ENCODE assay signal across 18 cellular contexts in genomic region chr15:85773916-85774315, GRCh38.
"Had no signal": no experiment of that assay in that cellular context is flagged by ENCODE, and none has a peak within 500 bp of the region (broad histone marks: within the 10 kb centered on the region; RNA-seq: fewer than 3 reads in every experiment).

No MANE protein-coding gene starts in this region.

- DNase-seq: colonic mucosa; dermis blood vessel endothelial cell; erythroblast; foreskin keratinocyte; head of caudate nucleus; left colon; mucosa of descending colon; naive thymus-derived CD8-positive, alpha-beta T cell; posterior cingulate gyrus; sigmoid colon; stimulated activated naive CD4-positive, alpha-beta T cell; stomach; uterus had no signal

- H3K4me1 ChIP-seq: colonic mucosa had no signal

- H3K4me3 ChIP-seq: colonic mucosa, hepatocyte, mucosa of descending colon, sigmoid colon, skin epidermis, stomach, uterus had no signal

- H3K36me3 ChIP-seq: colonic mucosa, neutrophil, uterus had no signal

- H3K9me3 ChIP-seq: colonic mucosa, mucosa of descending colon, neutrophil, sigmoid colon, stomach, uterus had no signal

- H3K27me3 ChIP-seq: colonic mucosa, foreskin keratinocyte, hepatocyte, sigmoid colon, stomach, uterus had no signal

- H2AFZ ChIP-seq: hepatocyte had no signal

- H3K27ac ChIP-seq: colonic mucosa, foreskin keratinocyte, hepatocyte, neutrophil, sigmoid colon, uterus had no signal

- H3K9me3 Mint-ChIP-seq: naive thymus-derived CD8-positive, alpha-beta T cell; type B pancreatic cell had no signal

- H3K4me3 Mint-ChIP-seq: naive thymus-derived CD8-positive, alpha-beta T cell; type B pancreatic cell had no signal

- H3K4me2 ChIP-seq: hepatocyte had no signal

- H3K27ac Mint-ChIP-seq: naive thymus-derived CD8-positive, alpha-beta T cell; type B pancreatic cell had no signal

- ATAC-seq: foreskin keratinocyte; left colon; mucosa of descending colon; naive thymus-derived CD8-positive, alpha-beta T cell had no signal

- H3K27me3 Mint-ChIP-seq: naive thymus-derived CD8-positive, alpha-beta T cell; type B pancreatic cell had no signal

- FAIRE-seq: endothelial cell of umbilical vein had no signal
